In genomic region chr11:2563216-2564007, GRCh38 we compare ENCODE assay signal across 1 cellular context.
TF ChIP-seq lines count a peak whose summit lies in the region.

No MANE protein-coding gene starts in this region.

TF ChIP-seq in HepG2, 621 proteins besides CTCF, POLR2A, EP300 and RAD21 (continued from another document and continues in another):
- TF ChIP-seq RERE (CRISPR knock-in tag; IDR thresholded peaks at IDR 0.05; ENCODE audit: low read depth) (peak; percentile 40; the same call in 1 of the 2 replicates), ZNF20 (CRISPR knock-in tag; IDR thresholded peaks at IDR 0.05) (no peak), SP4 (CRISPR knock-in tag; IDR thresholded peaks at IDR 0.05) (no peak), PAX8 (CRISPR knock-in tag; IDR thresholded peaks at IDR 0.05; ENCODE audit: borderline replicate concordance) (no peak), NFE2L2 (IDR thresholded peaks at IDR 0.05; ENCODE audit: low read length) (no peak), POGK (CRISPR knock-in tag; conservative IDR thresholded peaks at IDR 0.05) (0 out of 2 replicates have a peak, but pooled peaks have one; percentile 36), AGO1 (IDR thresholded peaks at IDR 0.05; ENCODE audit: low read depth, low read length, poor library complexity, severe bottlenecking) (no peak), MAZ (IDR thresholded peaks at IDR 0.05; ENCODE audit: borderline replicate concordance, low read depth, low read length) (no peak), MAZ (CRISPR knock-in tag; IDR thresholded peaks at IDR 0.05; ENCODE audit: low read depth) (0 out of 2 replicates have a peak, but pooled peaks have one; percentile 42), MBNL3 (CRISPR knock-in tag; conservative IDR thresholded peaks at IDR 0.05) (no peak), KLF13 (CRISPR knock-in tag; IDR thresholded peaks at IDR 0.05) (0 out of 2 replicates have a peak, but pooled peaks have one; percentile 62), KLF9 (CRISPR knock-in tag; IDR thresholded peaks at IDR 0.05; ENCODE audit: low read depth) (0 out of 2 replicates have a peak, but pooled peaks have one; percentile 51), ZBTB26 (CRISPR knock-in tag; IDR thresholded peaks at IDR 0.05; ENCODE audit: borderline replicate concordance) (0 out of 2 replicates have a peak, but pooled peaks have one; percentile 14), ZNF710 (CRISPR knock-in tag; IDR thresholded peaks at IDR 0.05; ENCODE audit: borderline replicate concordance) (peak; percentile 75; the same call in 1 of the 2 replicates), KDM5A (IDR thresholded peaks at IDR 0.05; ENCODE audit: borderline replicate concordance, low read length) (no peak), SP5 (CRISPR knock-in tag; IDR thresholded peaks at IDR 0.05; ENCODE audit: borderline replicate concordance, low read depth) (0 out of 2 replicates have a peak, but pooled peaks have one; percentile 52), CCAR2 (optimal IDR thresholded peaks at IDR 0.05; ENCODE audit: low read depth, low read length) (no peak), KDM2A (CRISPR knock-in tag; IDR thresholded peaks at IDR 0.05; ENCODE audit: borderline replicate concordance, low read depth) (peak; percentile 62), ZNF720 (CRISPR knock-in tag; IDR thresholded peaks at IDR 0.05) (no peak), ZNF468 (CRISPR knock-in tag; IDR thresholded peaks at IDR 0.05) (no peak), ZKSCAN1 (IDR thresholded peaks at IDR 0.05; ENCODE audit: low read length) (no peak), ATF2 (CRISPR knock-in tag; IDR thresholded peaks at IDR 0.05) (peak; percentile 74), THAP7 (CRISPR knock-in tag; IDR thresholded peaks at IDR 0.05) (no peak), HNF4G (IDR thresholded peaks at IDR 0.05; ENCODE audit: borderline replicate concordance, low read depth, low read length) (peak; percentile 96), HNF4G (CRISPR knock-in tag; IDR thresholded peaks at IDR 0.05; ENCODE audit: borderline replicate concordance, low read depth) (peak; percentile 59; the same call in 1 of the 2 replicates), THYN1 (CRISPR knock-in tag; IDR thresholded peaks at IDR 0.05; ENCODE audit: borderline replicate concordance, low read depth) (no peak), MTA3 (CRISPR knock-in tag; IDR thresholded peaks at IDR 0.05) (no peak), ZNF678 (CRISPR knock-in tag; IDR thresholded peaks at IDR 0.05) (no peak), MAX (IDR thresholded peaks at IDR 0.05) (peak; percentile 52; the same call in 1 of the 2 replicates), FOXP4 (CRISPR knock-in tag; IDR thresholded peaks at IDR 0.05) (peak; percentile 89), ZNF878 (CRISPR knock-in tag; IDR thresholded peaks at IDR 0.05) (no peak), PAF1 (CRISPR knock-in tag; IDR thresholded peaks at IDR 0.05) (no peak), CERS6 (CRISPR knock-in tag; IDR thresholded peaks at IDR 0.05) (no peak), TSC22D2 (CRISPR knock-in tag; IDR thresholded peaks at IDR 0.05; ENCODE audit: borderline replicate concordance) (no peak), SPEN (CRISPR knock-in tag; IDR thresholded peaks at IDR 0.05; ENCODE audit: low read depth) (no peak; the same call in 1 of the 2 replicates), ZSCAN25 (CRISPR knock-in tag; IDR thresholded peaks at IDR 0.05) (no peak), DMTF1 (CRISPR knock-in tag; IDR thresholded peaks at IDR 0.05) (no peak), RBM22 (optimal IDR thresholded peaks at IDR 0.05; ENCODE audit: low read length) (no peak), ZNF564 (CRISPR knock-in tag; IDR thresholded peaks at IDR 0.05) (no peak), ZZZ3 (CRISPR knock-in tag; IDR thresholded peaks at IDR 0.05; ENCODE audit: borderline replicate concordance) (no peak)
